In the genomic region with DNA sequence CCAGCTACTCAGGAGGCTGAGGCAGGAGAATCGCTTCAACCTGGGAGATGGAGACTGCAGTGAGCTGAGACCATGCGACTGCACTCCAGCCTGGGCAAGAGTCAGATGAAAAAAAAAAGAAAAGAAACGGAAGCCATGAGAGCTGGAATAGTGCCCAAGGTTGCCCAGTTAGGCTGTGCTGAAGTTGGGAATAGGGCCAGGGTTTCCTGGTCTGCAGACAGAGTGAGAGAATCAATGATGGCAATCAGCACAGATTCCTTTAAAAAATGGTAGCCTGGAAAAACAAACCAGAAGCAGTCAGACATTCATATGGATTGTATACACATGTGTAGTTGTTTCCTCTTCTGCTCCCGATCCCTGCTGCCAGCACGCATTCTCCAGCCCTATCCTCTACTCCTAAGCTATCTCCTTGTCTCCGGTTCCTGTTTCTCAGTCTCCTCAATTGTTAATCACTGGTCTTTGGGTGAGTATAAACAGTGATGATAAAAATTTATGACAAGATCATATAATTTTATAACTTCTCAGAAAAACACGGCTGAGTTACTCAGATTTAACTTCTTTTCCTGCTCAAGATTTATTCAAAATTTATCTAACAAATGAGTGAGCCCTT, we compare ENCODE assay signal across 28 cellular contexts.
DNase-seq lines count a peak whose midpoint lies in the region; ATAC-seq and TF ChIP-seq lines count a peak whose summit lies in the region.
"Had no signal": no experiment of that assay in that cellular context is flagged by ENCODE, and none has a peak within 500 bp of the region (broad histone marks: within the 10 kb centered on the region; RNA-seq: fewer than 3 reads in every experiment).

No MANE protein-coding gene starts in this region.

- intact Hi-C loops in MCF 10A (cut with micrococcal nuclease) (no loop called here), breast epithelium (cut with DNase I; ENCODE audit: low total_unique reads) (no loop called here), ascending aorta (cut with DNase I) (no loop called here)

- no peaks in the 10 kb centered on the region for H3K4me1 ChIP-seq in breast epithelium
- peaks cover 0 to 24% of the 10 kb centered on the region in 2 donors for H3K4me1 ChIP-seq in ascending aorta
- peaks cover 15 to 68% of the 10 kb centered on the region in 2 donors for H3K4me1 ChIP-seq in thoracic aorta (ENCODE audit: control insufficient read depth in 1 of 2, low read depth in 2 of 2)

- H3K36me3 ChIP-seq in breast epithelium (no peaks in the 10 kb centered on the region), ascending aorta (peaks cover 40 to 72% of the 10 kb centered on the region in 2 donors), thoracic aorta (peaks cover 40% of the 10 kb centered on the region)
- H3K36me3 ChIP-seq: SJSA1 had no signal

- POLR2A ChIA-PET in MCF 10A (lab: Yijun Ruan, JAX), result no interaction called here

- BruUV-seq in MCF 10A (replicated peaks; lab: Mats Ljungman, UMichigan), result no TSS peak

- no peak overlapping the region for H3K27ac Mint-ChIP-seq in MCF 10A (ENCODE audit: low read depth, unreplicated experiment)
- H3K27ac Mint-ChIP-seq: activated naive CD8-positive, alpha-beta T cell treated with anti-CD3 and anti-CD28 coated beads, Interleukin-2, amount 10 ng/mL, durations not matched to agents 7 days and 5 days; CD4-positive, alpha-beta memory T cell; GM23338; memory B cell had no signal

- peaks cover 17% of the 10 kb centered on the region for H3K4me1 Mint-ChIP-seq in MCF 10A (ENCODE audit: insufficient read depth, unreplicated experiment)
- H3K4me1 Mint-ChIP-seq: activated naive CD8-positive, alpha-beta T cell treated with anti-CD3 and anti-CD28 coated beads, Interleukin-2, amount 10 ng/mL, durations not matched to agents 7 days and 5 days; CD4-positive, alpha-beta memory T cell; memory B cell had no signal

- no peak overlapping the region for H3K27ac ChIP-seq in breast epithelium
- peak overlapping the region; percentile 31 to 50 for H3K27ac ChIP-seq in ascending aorta
- H3K27ac ChIP-seq in thoracic aorta, result peak overlapping the region; percentile 11 to 57
- H3K27ac ChIP-seq: epithelial cell of prostate, HL-60, SJSA1 had no signal

- ATAC-seq in left lobe of liver (peak; percentile 60), thoracic aorta (ENCODE audit: insufficient number of reproducible peaks, low FRiP score, low read depth) (no peak)
- ATAC-seq: GM23338; stimulated activated naive CD8-positive, alpha-beta T cell treated with anti-CD3 and anti-CD28 coated beads, Interleukin-15, Interleukin-2, amounts not matched to agents 100 U/mL and 50 U/mL, for 24 hours had no signal

- H3K4me3 ChIP-seq in breast epithelium, result no peak overlapping the region
- H3K4me3 ChIP-seq in ascending aorta, result no peak overlapping the region
- H3K4me3 ChIP-seq in thoracic aorta, result no peak overlapping the region
- H3K4me3 ChIP-seq: GM23338, SJSA1 had no signal

- CTCF ChIA-PET in MCF 10A (lab: Yijun Ruan, JAX), result no interaction called here

- peak; percentile 22 for DNase-seq in MCF 10A (ENCODE audit: unreplicated experiment)
- DNase-seq in breast epithelium (ENCODE audit: low spot score in 2 of 2), result no peak
- DNase-seq in ascending aorta (ENCODE audit: low spot score in 2 of 2), result no peak
- DNase-seq in left lobe of liver (ENCODE audit: low spot score), result peak; percentile 51
- DNase-seq in thoracic aorta (ENCODE audit: low spot score), result no peak
- no peak for DNase-seq in 8988T
- no peak for DNase-seq in NCI-H524 treated with DMSO at 0.1 percent for 48 hours (lab: John Stamatoyannopoulos, UW)
- DNase-seq in middle frontal gyrus (ENCODE audit: extremely low spot score, low spot score), result no peak
- DNase-seq: activated CD4-positive, alpha-beta T cell treated with anti-CD3 and anti-CD28 coated beads for 4 hours; activated gamma-delta T cell; activated naive CD8-positive, alpha-beta T cell treated with anti-CD3 and anti-CD28 coated beads, Interleukin-2, amount 10 ng/mL, durations not matched to agents 7 days and 5 days; activated T-cell treated with anti-CD3 and anti-CD28 coated beads, Interleukin-2, amount 50 U/mL, for 1 hour; CD4-positive, alpha-beta memory T cell; cerebellar nuclear complex; DMS153; head of caudate nucleus; Kasumi-1; NCI-H1092; NCI-H1930; NCI-H226; NCI-H774; RPMI8226; stimulated activated naive CD8-positive, alpha-beta T cell treated with anti-CD3 and anti-CD28 coated beads, Interleukin-15, Interleukin-2, amounts not matched to agents 100 U/mL and 50 U/mL, for 24 hours had no signal

- no peaks in the 10 kb centered on the region for H3K9me3 ChIP-seq in breast epithelium
- H3K9me3 ChIP-seq in ascending aorta, result no peaks in the 10 kb centered on the region
- no peaks in the 10 kb centered on the region for H3K9me3 ChIP-seq in thoracic aorta
- H3K9me3 ChIP-seq: SJSA1 had no signal

- H3K27me3 Mint-ChIP-seq in MCF 10A (ENCODE audit: insufficient read depth, unreplicated experiment), result peaks cover 24% of the 10 kb centered on the region

- H3K27me3 ChIP-seq in breast epithelium, result no peaks in the 10 kb centered on the region
- no peaks in the 10 kb centered on the region for H3K27me3 ChIP-seq in ascending aorta
- H3K27me3 ChIP-seq in thoracic aorta (replicated peaks; ENCODE audit: insufficient read depth), result no peaks in the 10 kb centered on the region
- H3K27me3 ChIP-seq: SJSA1 had no signal

- no peaks in the 10 kb centered on the region for H3K36me3 Mint-ChIP-seq in MCF 10A (ENCODE audit: insufficient read depth, unreplicated experiment)
- H3K36me3 Mint-ChIP-seq: activated naive CD8-positive, alpha-beta T cell treated with anti-CD3 and anti-CD28 coated beads, Interleukin-2, amount 10 ng/mL, durations not matched to agents 7 days and 5 days; CD4-positive, alpha-beta memory T cell; memory B cell had no signal

- no peak for TF ChIP-seq POLR2A in breast epithelium (IDR thresholded peaks at IDR 0.05)

- no peak overlapping the region for H3K4me3 Mint-ChIP-seq in MCF 10A (ENCODE audit: unreplicated experiment)
- H3K4me3 Mint-ChIP-seq: activated naive CD8-positive, alpha-beta T cell treated with anti-CD3 and anti-CD28 coated beads, Interleukin-2, amount 10 ng/mL, durations not matched to agents 7 days and 5 days; CD4-positive, alpha-beta memory T cell; GM23338; memory B cell had no signal

- no peaks in the 10 kb centered on the region for H3K9me3 Mint-ChIP-seq in MCF 10A (ENCODE audit: unreplicated experiment)
- H3K9me3 Mint-ChIP-seq: activated naive CD8-positive, alpha-beta T cell treated with anti-CD3 and anti-CD28 coated beads, Interleukin-2, amount 10 ng/mL, durations not matched to agents 7 days and 5 days; GM23338; memory B cell had no signal

- TF ChIP-seq CTCF in MCF 10A (IDR thresholded peaks at IDR 0.05; ENCODE audit: unreplicated experiment) (no peak), breast epithelium (IDR thresholded peaks at IDR 0.05) (no peak), ascending aorta (IDR thresholded peaks at IDR 0.05) (no peak), thoracic aorta (IDR thresholded peaks at IDR 0.05) (no peak)

Comparison
In these comparisons a context has a peak if more than half of its experiments do, and no peak if none do; other contexts are left out.
1. DNase-seq: peak in MCF 10A (single experiment) and left lobe of liver (single experiment); none in breast epithelium (0 of 2), ascending aorta (0 of 2), thoracic aorta (single experiment), 8988T (single experiment), NCI-H524 treated with DMSO at 0.1 percent for 48 hours (single experiment) and middle frontal gyrus (single experiment).
2. H3K27ac ChIP-seq: peak in ascending aorta (2 of 2) and thoracic aorta (2 of 2); none in breast epithelium (0 of 2).